In genomic region chr13:111326981-111327642, GRCh38 we compare ENCODE assay signal across 28 cellular contexts. TPM values are rescaled to one million over a fixed set of nuclear protein-coding genes. Genes with fewer than 3 reads are reported as not detected.
"Had no signal": no experiment of that assay in that cellular context is flagged by ENCODE, and none has a peak within 500 bp of the region (broad histone marks: within the 10 kb centered on the region; RNA-seq: fewer than 3 reads in every experiment).

No MANE protein-coding gene starts in this region.

- H3K4me1 ChIP-seq: body of pancreas, esophagus muscularis mucosa, gastrocnemius medialis, left ventricle myocardium inferior, psoas muscle, stomach, suprapubic skin, transverse colon had no signal

- ATAC-seq: activated CD4-positive, CD25-positive, alpha-beta regulatory T cell treated with anti-CD3 and anti-CD28 coated beads, Interleukin-2, amount 50 U/mL, for 24 hours; activated naive CD8-positive, alpha-beta T cell treated with anti-CD3 and anti-CD28 coated beads, Interleukin-2, amount 50 U/mL, for 24 hours; activated T-cell treated with anti-CD3 and anti-CD28 coated beads, Interleukin-2, amount 50 U/mL, for 72 hours; body of pancreas; effector memory CD8-positive, alpha-beta T cell; gastrocnemius medialis; natural killer cell; psoas muscle; right cardiac atrium; SK-N-SH treated with all-trans-retinoic acid at 6 μM for 48 hours; stimulated activated effector memory CD8-positive, alpha-beta T cell treated with anti-CD3 and anti-CD28 coated beads, Interleukin-12 subunit alpha, Interleukin-12 subunit beta, amount 100 ng/mL, for 72 hours had no signal

- H3K27ac Mint-ChIP-seq: activated CD4-positive, alpha-beta T cell treated with anti-CD3 and anti-CD28 coated beads, Interleukin-2, amount 10 ng/mL, durations not matched to agents 7 days and 5 days; activated naive CD8-positive, alpha-beta T cell treated with anti-CD3 and anti-CD28 coated beads, Interleukin-2, amount 50 U/mL, for 24 hours; effector memory CD8-positive, alpha-beta T cell; natural killer cell had no signal

- H3K36me3 Mint-ChIP-seq: natural killer cell; stimulated activated effector memory CD8-positive, alpha-beta T cell treated with anti-CD3 and anti-CD28 coated beads, Interleukin-12 subunit alpha, Interleukin-12 subunit beta, amount 100 ng/mL, for 72 hours had no signal

- H3K27me3 Mint-ChIP-seq: activated CD4-positive, alpha-beta T cell treated with anti-CD3 and anti-CD28 coated beads, Interleukin-2, amount 10 ng/mL, durations not matched to agents 7 days and 5 days; activated naive CD8-positive, alpha-beta T cell treated with anti-CD3 and anti-CD28 coated beads, Interleukin-2, amount 50 U/mL, for 24 hours had no signal

- H3K4me3 Mint-ChIP-seq: activated CD4-positive, alpha-beta T cell treated with anti-CD3 and anti-CD28 coated beads, Interleukin-2, amount 10 ng/mL, durations not matched to agents 7 days and 5 days; activated naive CD8-positive, alpha-beta T cell treated with anti-CD3 and anti-CD28 coated beads, Interleukin-2, amount 50 U/mL, for 24 hours; activated T-cell treated with anti-CD3 and anti-CD28 coated beads, Interleukin-2, amount 50 U/mL, for 72 hours; effector memory CD8-positive, alpha-beta T cell; natural killer cell; stimulated activated effector memory CD8-positive, alpha-beta T cell treated with anti-CD3 and anti-CD28 coated beads, Interleukin-12 subunit alpha, Interleukin-12 subunit beta, amount 100 ng/mL, for 72 hours had no signal

- H3K27ac ChIP-seq: body of pancreas, cardiac muscle cell, esophagus muscularis mucosa, gastrocnemius medialis, left ventricle myocardium inferior, ovary, psoas muscle, stomach, suprapubic skin, transverse colon, VCaP had no signal

- H3K27me3 ChIP-seq: body of pancreas, cardiac muscle cell, gastrocnemius medialis, ovary, stomach, suprapubic skin, transverse colon had no signal

- H3K4me1 Mint-ChIP-seq: natural killer cell had no signal

- H3K9me3 Mint-ChIP-seq: activated CD4-positive, alpha-beta T cell treated with anti-CD3 and anti-CD28 coated beads, Interleukin-2, amount 10 ng/mL, durations not matched to agents 7 days and 5 days; activated naive CD8-positive, alpha-beta T cell treated with anti-CD3 and anti-CD28 coated beads, Interleukin-2, amount 50 U/mL, for 24 hours; activated T-cell treated with anti-CD3 and anti-CD28 coated beads, Interleukin-2, amount 50 U/mL, for 72 hours; effector memory CD8-positive, alpha-beta T cell; natural killer cell; stimulated activated effector memory CD8-positive, alpha-beta T cell treated with anti-CD3 and anti-CD28 coated beads, Interleukin-12 subunit alpha, Interleukin-12 subunit beta, amount 100 ng/mL, for 72 hours had no signal

- H3K36me3 ChIP-seq: cardiac muscle cell, esophagus muscularis mucosa, gastrocnemius medialis, left ventricle myocardium inferior, ovary, stomach, suprapubic skin, transverse colon had no signal

- DNase-seq: activated CD4-positive, alpha-beta T cell treated with anti-CD3 and anti-CD28 coated beads, Interleukin-2, amount 10 ng/mL, durations not matched to agents 7 days and 5 days; activated gamma-delta T cell; activated naive CD4-positive, alpha-beta T cell treated with anti-CD3 and anti-CD28 coated beads, Interleukin-2, amount 50 U/mL, for 16 hours; activated naive CD8-positive, alpha-beta T cell treated with anti-CD3 and anti-CD28 coated beads, Interleukin-2, amount 50 U/mL, for 24 hours; activated T-cell treated with anti-CD3 and anti-CD28 coated beads, Interleukin-2, amount 50 U/mL, for 72 hours; body of pancreas; effector memory CD8-positive, alpha-beta T cell; gastrocnemius medialis; hippocampal formation; kidney glomerular epithelial cell; left ventricle myocardium inferior; mammary epithelial cell; midbrain; natural killer cell; psoas muscle; right cardiac atrium; stimulated activated CD4-positive, alpha-beta T cell treated with anti-CD3 and anti-CD28 coated beads, Interleukin-1b, Interleukin-23, amount 100 ng/mL, for 48 hours; stomach; transverse colon had no signal

- H3K4me3 ChIP-seq: body of pancreas, cardiac muscle cell, esophagus muscularis mucosa, gastrocnemius medialis, left ventricle myocardium inferior, ovary, psoas muscle, stomach, suprapubic skin, transverse colon had no signal

- H3K9me3 ChIP-seq: body of pancreas, esophagus muscularis mucosa, gastrocnemius medialis, left ventricle myocardium inferior, ovary, psoas muscle, stomach, suprapubic skin, transverse colon had no signal

RNA-seq across cellular contexts. Expression of gene TEX29, which starts 6.7 kb away (rescaled TPM):
- total RNA-seq: body of pancreas, cardiac muscle cell, left ventricle myocardium inferior, mammary epithelial cell, natural killer cell, skeletal muscle tissue, stomach, suprapubic skin, transverse colon had no signal
